In genomic region chr2:164542584-164543021, GRCh38 we compare ENCODE assay signal across 13 cellular contexts.
DNase-seq lines count a peak whose midpoint lies in the region; ATAC-seq and TF ChIP-seq lines count a peak whose summit lies in the region.
"Had no signal": no experiment of that assay in that cellular context is flagged by ENCODE, and none has a peak within 500 bp of the region (broad histone marks: within the 10 kb centered on the region; RNA-seq: fewer than 3 reads in every experiment).

No MANE protein-coding gene starts in this region.

- no peak overlapping the region for H3K4me3 Mint-ChIP-seq in T-helper 2 cell treated with Interferon-gamma antibody and Interleukin-4, amounts not matched to agents 5 μg/mL and 100 μg/mL, for 36 hours
- H3K4me3 Mint-ChIP-seq: B cell; stimulated activated naive CD8-positive, alpha-beta T cell treated with anti-CD3 and anti-CD28 coated beads, Interleukin-15, Interleukin-2, amounts not matched to agents 100 ng/mL and 50 ng/mL, for 24 hours had no signal

- CTCF ChIA-PET in RWPE1 (lab: Yijun Ruan, JAX) = interaction anchor here (0.6 to 0.7 kb wide), 3 partner anchors 681 to 1763 kb away, joined by 3 read pairs; no protein-coding TSS in a partner anchor

- no peaks in the 10 kb centered on the region for H3K4me1 ChIP-seq in foreskin keratinocyte
- H3K4me1 ChIP-seq in upper lobe of right lung = no peaks in the 10 kb centered on the region
- H3K4me1 ChIP-seq: esophagus squamous epithelium had no signal

- no peak overlapping the region for H3K4me3 ChIP-seq in AG09309 (ENCODE audit: control insufficient read depth, low read depth, low read length)
- no peak overlapping the region for H3K4me3 ChIP-seq in upper lobe of right lung
- H3K4me3 ChIP-seq: esophagus squamous epithelium had no signal

- peaks cover 4% of the 10 kb centered on the region for H3K4me1 Mint-ChIP-seq in T-helper 2 cell treated with Interferon-gamma antibody and Interleukin-4, amounts not matched to agents 5 μg/mL and 100 μg/mL, for 36 hours (ENCODE audit: low read depth)
- H3K4me1 Mint-ChIP-seq: B cell had no signal

- peaks cover 12% of the 10 kb centered on the region for H3K9me3 Mint-ChIP-seq in T-helper 2 cell treated with Interferon-gamma antibody and Interleukin-4, amounts not matched to agents 5 μg/mL and 100 μg/mL, for 36 hours
- H3K9me3 Mint-ChIP-seq: stimulated activated naive CD8-positive, alpha-beta T cell treated with anti-CD3 and anti-CD28 coated beads, Interleukin-15, Interleukin-2, amounts not matched to agents 100 ng/mL and 50 ng/mL, for 24 hours had no signal

- POLR2A ChIA-PET in RWPE1 (lab: Yijun Ruan, JAX; ENCODE audit: low non-redundant PET) = no interaction called here

- DNase-seq in AG09309 (ENCODE audit: low read depth) (peak; percentile 27), NCI-H1048 (lab: John Stamatoyannopoulos, UW) (peak; percentile 52), RWPE1 (ENCODE audit: low spot score) (no peak), foreskin keratinocyte (peak; percentile 68 to 85), superior temporal gyrus (ENCODE audit: extremely low spot score) (no peak), upper lobe of right lung (no peak)
- no peak for DNase-seq in T-helper 2 cell treated with Interferon-gamma antibody and Interleukin-4, amounts not matched to agents 5 μg/mL and 100 μg/mL, for 36 hours (ENCODE audit: low spot score)
- DNase-seq: activated CD4-positive, CD25-positive, alpha-beta regulatory T cell; esophagus squamous epithelium; stimulated activated CD4-positive, alpha-beta T cell treated with anti-CD3 and anti-CD28 coated beads, Interleukin-15, amount 100 ng/mL, for 24 hours had no signal

- intact Hi-C loops in upper lobe of right lung (cut with DNase I) = no loop called here

- no peaks in the 10 kb centered on the region for H3K36me3 ChIP-seq in upper lobe of right lung
- H3K36me3 ChIP-seq: esophagus squamous epithelium had no signal

- H3K27me3 Mint-ChIP-seq in T-helper 2 cell treated with Interferon-gamma antibody and Interleukin-4, amounts not matched to agents 5 μg/mL and 100 μg/mL, for 36 hours (ENCODE audit: low read depth) = no peaks in the 10 kb centered on the region
- H3K27me3 Mint-ChIP-seq: stimulated activated naive CD8-positive, alpha-beta T cell treated with anti-CD3 and anti-CD28 coated beads, Interleukin-15, Interleukin-2, amounts not matched to agents 100 ng/mL and 50 ng/mL, for 24 hours had no signal

- H3K9me3 ChIP-seq in upper lobe of right lung = no peaks in the 10 kb centered on the region
- H3K9me3 ChIP-seq: esophagus squamous epithelium had no signal

- H3K27ac ChIP-seq in RWPE1 (peak overlapping the region; percentile 33), foreskin keratinocyte (no peak overlapping the region), upper lobe of right lung (no peak overlapping the region)
- H3K27ac ChIP-seq: esophagus squamous epithelium had no signal

- TF ChIP-seq CTCF in AG09309 (IDR thresholded peaks at IDR 0.05; ENCODE audit: control insufficient read depth, insufficient read depth, low read depth, low read length, missing control alignments) (no peak), RWPE1 (conservative IDR thresholded peaks at IDR 0.05; ENCODE audit: low read depth) (no peak), foreskin keratinocyte (conservative IDR thresholded peaks at IDR 0.05) (no peak), upper lobe of right lung (IDR thresholded peaks at IDR 0.05) (no peak)

- H3K27ac Mint-ChIP-seq in T-helper 2 cell treated with Interferon-gamma antibody and Interleukin-4, amounts not matched to agents 5 μg/mL and 100 μg/mL, for 36 hours = no peak overlapping the region
- H3K27ac Mint-ChIP-seq: B cell; stimulated activated naive CD8-positive, alpha-beta T cell treated with anti-CD3 and anti-CD28 coated beads, Interleukin-15, Interleukin-2, amounts not matched to agents 100 ng/mL and 50 ng/mL, for 24 hours had no signal

- H3K27me3 ChIP-seq in foreskin keratinocyte (no peaks in the 10 kb centered on the region), upper lobe of right lung (no peaks in the 10 kb centered on the region)
- H3K27me3 ChIP-seq: esophagus squamous epithelium had no signal

- H3K36me3 Mint-ChIP-seq in T-helper 2 cell treated with Interferon-gamma antibody and Interleukin-4, amounts not matched to agents 5 μg/mL and 100 μg/mL, for 36 hours (ENCODE audit: low read depth) = no peaks in the 10 kb centered on the region

- ATAC-seq in foreskin keratinocyte = peak; percentile 80
- no peak for ATAC-seq in upper lobe of right lung
- no peak for ATAC-seq in HG02885 (IDR thresholded peaks at IDR 0.05; ENCODE audit: poor library complexity, unreplicated experiment)

Comparison
In these comparisons a context has a peak if more than half of its experiments do, and no peak if none do; other contexts are left out.
1. DNase-seq: peak in AG09309 (single experiment), NCI-H1048 (single experiment) and foreskin keratinocyte (2 of 2); none in RWPE1 (single experiment), T-helper 2 cell treated with Interferon-gamma antibody and Interleukin-4, amounts not matched to agents 5 μg/mL and 100 μg/mL, for 36 hours (single experiment), superior temporal gyrus (single experiment) and upper lobe of right lung (single experiment).